8 cellular contexts compared by ENCODE assay signal in the genomic region with DNA sequence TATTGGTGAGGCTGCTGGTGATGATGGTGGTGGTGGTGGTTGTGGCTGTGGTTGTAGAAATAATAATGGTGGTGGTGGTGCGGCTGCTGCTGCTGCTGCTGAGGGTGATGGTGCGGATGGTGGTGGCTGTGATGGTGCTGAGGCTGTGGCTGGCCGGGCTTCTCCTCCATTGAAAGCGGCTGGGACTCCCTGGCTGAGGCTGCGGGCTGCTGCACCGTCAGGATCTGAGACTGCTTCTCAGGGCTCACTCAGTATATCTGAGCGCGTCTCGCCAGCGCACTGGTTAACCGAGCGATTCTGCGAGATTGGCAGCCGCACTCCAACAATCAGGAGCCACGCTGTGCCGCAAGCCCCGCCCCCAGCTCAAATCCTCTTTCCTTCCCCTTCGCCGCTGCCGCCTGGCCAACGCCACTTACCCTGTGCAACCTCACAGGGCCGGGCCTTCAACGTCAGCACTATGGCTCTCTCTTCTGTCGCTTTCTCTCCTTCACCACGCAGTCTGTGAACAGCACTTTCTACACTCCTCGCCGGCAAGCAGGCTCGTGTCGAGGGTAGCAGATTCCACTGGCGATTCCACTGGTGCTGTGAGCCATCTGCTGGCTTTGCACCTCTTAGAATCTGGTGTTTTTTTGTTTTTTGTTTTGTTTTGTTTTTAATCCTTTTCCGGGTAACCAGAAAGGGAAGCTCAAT. TPM values are rescaled to one million over a fixed set of nuclear protein-coding genes. Genes with fewer than 3 reads are reported as not detected.
A peak's percentile ranks its signal among the peaks of the same experiment; 100 is the strongest.
DNase-seq lines count a peak whose midpoint lies in the region; ATAC-seq, FAIRE-seq and TF ChIP-seq lines count a peak whose summit lies in the region.

A gene with protein sequence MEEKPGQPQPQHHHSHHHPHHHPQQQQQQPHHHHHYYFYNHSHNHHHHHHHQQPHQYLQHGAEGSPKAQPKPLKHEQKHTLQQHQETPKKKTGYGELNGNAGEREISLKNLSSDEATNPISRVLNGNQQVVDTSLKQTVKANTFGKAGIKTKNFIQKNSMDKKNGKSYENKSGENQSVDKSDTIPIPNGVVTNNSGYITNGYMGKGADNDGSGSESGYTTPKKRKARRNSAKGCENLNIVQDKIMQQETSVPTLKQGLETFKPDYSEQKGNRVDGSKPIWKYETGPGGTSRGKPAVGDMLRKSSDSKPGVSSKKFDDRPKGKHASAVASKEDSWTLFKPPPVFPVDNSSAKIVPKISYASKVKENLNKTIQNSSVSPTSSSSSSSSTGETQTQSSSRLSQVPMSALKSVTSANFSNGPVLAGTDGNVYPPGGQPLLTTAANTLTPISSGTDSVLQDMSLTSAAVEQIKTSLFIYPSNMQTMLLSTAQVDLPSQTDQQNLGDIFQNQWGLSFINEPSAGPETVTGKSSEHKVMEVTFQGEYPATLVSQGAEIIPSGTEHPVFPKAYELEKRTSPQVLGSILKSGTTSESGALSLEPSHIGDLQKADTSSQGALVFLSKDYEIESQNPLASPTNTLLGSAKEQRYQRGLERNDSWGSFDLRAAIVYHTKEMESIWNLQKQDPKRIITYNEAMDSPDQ (minus strand): TSS at position 259 of the 690 bp plus-strand sequence. CDS start 89 bp downstream, at position 170.

- peak; percentile 93 for FAIRE-seq in islet of Langerhans (lab: Jason Lieb, UNC)

- peak within 1 kb of the TSS; percentile 95 for H3K4me3 ChIP-seq in AG10803 (ENCODE audit: low read length)

- DNase-seq in AG10803 (ENCODE audit: low read depth): peak; percentile 98
- DNase-seq in NCI-H460 (ENCODE audit: extremely low read depth, low read depth): peak; percentile 99
- DNase-seq in activated CD4-positive, CD25-positive, alpha-beta regulatory T cell treated with anti-CD3 and anti-CD28 coated beads, Interleukin-2, amount 50 U/mL, for 72 hours: peak; percentile 97
- DNase-seq in cerebellar nuclear complex (lab: John Stamatoyannopoulos, UW): peak; percentile 90 to 99
- peak; percentile 97 for DNase-seq in stimulated activated CD4-positive, alpha-beta T cell treated with anti-CD3 and anti-CD28 coated beads, Interleukin-12 subunit alpha, Interleukin-12 subunit beta, amount 100 ng/mL, for 4 hours

- no peak; the same call in 1 of the 2 replicates for TF ChIP-seq CTCF in AG10803 (conservative IDR thresholded peaks at IDR 0.05; ENCODE audit: low read length)

- ATAC-seq in GM19043 (IDR thresholded peaks at IDR 0.05; ENCODE audit: low read depth, unreplicated experiment) (peak; percentile 78), HG03378 (IDR thresholded peaks at IDR 0.05; ENCODE audit: unreplicated experiment) (peak; percentile 88)

RNA-seq across cellular contexts. Expression of the gene that starts here (rescaled TPM):
- 74.0 and 90.3 TPM in 2 replicates for total RNA-seq in NCI-H460 (2014; rRNA removed; shearing (Covaris generic))
- 63.7 and 90.2 TPM in 2 replicates for polyA plus RNA-seq in NCI-H460 (2014; cell fraction: nucleus; rRNA removed)

Comparison
In these comparisons a context has a peak if more than half of its experiments do, and no peak if none do; other contexts are left out.
1. Peak in every context shown above with its lines: DNase-seq, ATAC-seq and H3K4me3 ChIP-seq.